16 cellular contexts compared by ENCODE assay signal in genomic region chr9:33106372-33106771, GRCh38. TPM values are rescaled to one million over a fixed set of nuclear protein-coding genes. Genes with fewer than 3 reads are reported as not detected.
DNase-seq lines count a peak whose midpoint lies in the region; ATAC-seq, FAIRE-seq and TF ChIP-seq lines count a peak whose summit lies in the region.
"Had no signal": no experiment of that assay in that cellular context is flagged by ENCODE, and none has a peak within 500 bp of the region (broad histone marks: within the 10 kb centered on the region; RNA-seq: fewer than 3 reads in every experiment).

No MANE protein-coding gene starts in this region.

- intact Hi-C loops in kidney (cut with DNase I), result no loop called here

- no peaks in the 10 kb centered on the region for H3K27me3 ChIP-seq in SJCRH30
- H3K27me3 ChIP-seq in skeletal muscle tissue (ENCODE audit: control insufficient read depth in 3 of 3, insufficient read depth in 3 of 3, low read length in 3 of 3), result no peaks in the 10 kb centered on the region

- peaks cover 32% of the 10 kb centered on the region for H3K4me1 ChIP-seq in SJCRH30
- H3K4me1 ChIP-seq in kidney (ENCODE audit: control insufficient read depth in 1 of 2, insufficient read depth in 1 of 2, low read depth in 1 of 2, low read length in 2 of 2), result peaks cover 26% of the 10 kb centered on the region in 2 donors
- peaks cover 27 to 40% (median 35%) of the 10 kb centered on the region in 3 donors for H3K4me1 ChIP-seq in skeletal muscle tissue (ENCODE audit: control insufficient read depth in 3 of 3, insufficient read depth in 3 of 3, low read length in 3 of 3)

- H3K36me3 ChIP-seq in SJCRH30 (no peaks in the 10 kb centered on the region), kidney (ENCODE audit: control insufficient read depth in 1 of 2, insufficient read depth in 2 of 2, low read length in 2 of 2) (peaks cover 2 to 4% of the 10 kb centered on the region in 2 donors), skeletal muscle tissue (ENCODE audit: control insufficient read depth in 3 of 3, insufficient read depth in 3 of 3, low read length in 3 of 3) (peaks cover 0 to under 1% (median 0%) of the 10 kb centered on the region in 3 donors)

- TF ChIP-seq CTCF in HFFc6 (IDR thresholded peaks at IDR 0.05) (no peak), kidney (IDR thresholded peaks at IDR 0.05; ENCODE audit: borderline replicate concordance, extremely low read depth, insufficient read depth) (no peak)

- no peak for DNase-seq in HFFc6
- DNase-seq in SJCRH30, result no peak
- DNase-seq in kidney, result no peak
- no peak for DNase-seq in activated effector memory CD4-positive, alpha-beta T cell treated with anti-CD3 and anti-CD28 coated beads, Interleukin-2, amount 50 U/mL, for 16 hours
- DNase-seq: CD8-positive, alpha-beta memory T cell; GDM1; GOT3; NCI-H2029; NCI-H69 had no signal

- H3K9ac ChIP-seq in kidney (ENCODE audit: low read length in 2 of 2) (no peak overlapping the region), skeletal muscle tissue (ENCODE audit: low read depth in 1 of 3, low read length in 3 of 3) (no peak overlapping the region)

- H3K27ac Mint-ChIP-seq in HFFc6, result peak overlapping the region; percentile 87
- H3K27ac Mint-ChIP-seq: stimulated activated naive CD8-positive, alpha-beta T cell treated with anti-CD3 and anti-CD28 coated beads, Interleukin-15, Interleukin-2, amounts not matched to agents 100 ng/mL and 50 ng/mL, for 24 hours had no signal

- peak overlapping the region; percentile 84 for H3K27ac ChIP-seq in SJCRH30
- peak overlapping the region; percentile 68 to 85 for H3K27ac ChIP-seq in kidney (ENCODE audit: low read depth in 2 of 2, low read length in 2 of 2)
- H3K27ac ChIP-seq in skeletal muscle tissue (ENCODE audit: low read depth, low read length), result peak overlapping the region; percentile 79

- H3K27me3 Mint-ChIP-seq in HFFc6 (ENCODE audit: insufficient read depth), result no peaks in the 10 kb centered on the region
- H3K27me3 Mint-ChIP-seq: activated naive CD4-positive, alpha-beta T cell treated with anti-CD3 and anti-CD28 coated beads, Interleukin-2, amount 50 U/mL, for 24 hours; CD8-positive, alpha-beta memory T cell; central memory CD8-positive, alpha-beta T cell; stimulated activated naive CD8-positive, alpha-beta T cell treated with anti-CD3 and anti-CD28 coated beads, Interleukin-15, Interleukin-2, amounts not matched to agents 100 ng/mL and 50 ng/mL, for 24 hours had no signal

- ATAC-seq in GM18517 (IDR thresholded peaks at IDR 0.05; ENCODE audit: unreplicated experiment), result no peak
- ATAC-seq in HG03571 (IDR thresholded peaks at IDR 0.05; ENCODE audit: unreplicated experiment), result no peak

- no peaks in the 10 kb centered on the region for H3K9me3 ChIP-seq in SJCRH30 (replicated peaks)
- H3K9me3 ChIP-seq in kidney (ENCODE audit: control insufficient read depth in 1 of 2, low read length in 2 of 2), result no peaks in the 10 kb centered on the region
- H3K9me3 ChIP-seq in skeletal muscle tissue (ENCODE audit: control insufficient read depth in 3 of 3, low read length in 3 of 3), result no peaks in the 10 kb centered on the region

- H3K4me3 ChIP-seq in SJCRH30 (no peak overlapping the region), kidney (ENCODE audit: low read length in 2 of 2) (no peak overlapping the region), skeletal muscle tissue (ENCODE audit: low read length in 3 of 3) (peak overlapping the region in 1 of 3 donors; percentile 56)

- no peaks in the 10 kb centered on the region for H3K9me3 Mint-ChIP-seq in HFFc6
- H3K9me3 Mint-ChIP-seq: activated naive CD4-positive, alpha-beta T cell treated with anti-CD3 and anti-CD28 coated beads, Interleukin-2, amount 50 U/mL, for 24 hours; CD8-positive, alpha-beta memory T cell; central memory CD8-positive, alpha-beta T cell; stimulated activated naive CD8-positive, alpha-beta T cell treated with anti-CD3 and anti-CD28 coated beads, Interleukin-15, Interleukin-2, amounts not matched to agents 100 ng/mL and 50 ng/mL, for 24 hours had no signal

- peaks cover 69% of the 10 kb centered on the region for H3K4me1 Mint-ChIP-seq in HFFc6 (ENCODE audit: low read depth)
- H3K4me1 Mint-ChIP-seq: central memory CD8-positive, alpha-beta T cell had no signal

- H3K36me3 Mint-ChIP-seq in HFFc6 (ENCODE audit: low read depth), result peaks cover 11% of the 10 kb centered on the region; the same call in 1 of the 2 replicates
- H3K36me3 Mint-ChIP-seq: activated naive CD4-positive, alpha-beta T cell treated with anti-CD3 and anti-CD28 coated beads, Interleukin-2, amount 50 U/mL, for 24 hours had no signal

- no peak for FAIRE-seq in kidney (lab: Jason Lieb, UNC)
- FAIRE-seq: TTC549 had no signal

- H3K4me3 Mint-ChIP-seq in HFFc6, result peak overlapping the region; percentile 32
- H3K4me3 Mint-ChIP-seq: activated naive CD4-positive, alpha-beta T cell treated with anti-CD3 and anti-CD28 coated beads, Interleukin-2, amount 50 U/mL, for 24 hours; CD8-positive, alpha-beta memory T cell; central memory CD8-positive, alpha-beta T cell; stimulated activated naive CD8-positive, alpha-beta T cell treated with anti-CD3 and anti-CD28 coated beads, Interleukin-15, Interleukin-2, amounts not matched to agents 100 ng/mL and 50 ng/mL, for 24 hours had no signal

RNA-seq across cellular contexts. Expression of gene SMU1, which starts 29.9 kb away (rescaled TPM):
- 10 to 100 TPM; 20.3 to 22.1 (median 21.6) TPM for total RNA-seq in HFFc6 (2021; fragmentation: NEBNext Ultra II Directional; extraction: Animal tissue kit (Norgen Biotek cat#: 25700))
- 30.0 and 30.4 TPM in 2 replicates for total RNA-seq in SJCRH30 (2014; rRNA removed; shearing (Covaris generic))
- 22.0 TPM for total RNA-seq in kidney
- 12.8 TPM for polyA plus RNA-seq in kidney (ENCODE audit: insufficient read depth, low read depth, low replicate concordance)
- 30.3 TPM for total RNA-seq in skeletal muscle tissue
